ENCODE assay signal across 8 cellular contexts in the genomic region with DNA sequence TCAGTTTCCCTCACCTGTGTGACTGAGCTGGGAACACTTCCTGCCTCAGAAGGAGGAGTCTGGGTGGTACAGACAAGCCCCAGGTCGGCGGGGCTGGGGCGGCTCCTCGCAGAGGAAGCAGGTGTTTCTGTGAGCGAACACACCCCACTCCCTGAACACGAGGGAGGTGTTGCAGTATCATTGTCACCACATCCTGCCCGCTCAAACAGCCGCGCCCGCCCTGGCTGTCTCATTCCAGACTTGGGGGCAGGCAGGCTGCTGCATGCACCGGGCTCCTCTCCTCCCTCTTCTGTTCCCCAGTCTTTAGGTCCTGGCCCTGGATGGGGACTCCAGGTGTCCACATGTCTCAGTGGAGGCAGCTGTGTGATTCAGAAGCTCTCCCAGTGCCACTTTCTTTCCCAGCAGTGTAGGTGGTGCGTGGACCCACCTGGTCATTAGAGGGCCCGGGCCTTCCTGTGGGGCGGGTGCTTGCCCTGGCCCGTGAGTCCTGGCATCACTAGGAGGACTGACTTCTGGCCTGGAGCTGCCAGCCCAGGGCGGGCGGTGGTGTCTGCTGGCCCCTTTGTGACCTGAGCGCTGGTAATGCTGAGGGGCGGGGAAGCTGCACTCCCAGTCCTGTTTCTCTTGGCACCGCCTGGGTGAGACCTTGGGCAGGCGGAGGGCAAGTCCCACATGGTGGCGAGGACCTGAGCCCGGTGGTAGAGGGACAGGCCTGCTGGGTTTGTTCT. TPM values are rescaled to one million over a fixed set of nuclear protein-coding genes. Genes with fewer than 3 reads are reported as not detected.
DNase-seq lines count a peak whose midpoint lies in the region; ATAC-seq, FAIRE-seq and TF ChIP-seq lines count a peak whose summit lies in the region.

No MANE protein-coding gene starts in this region.

- H3K9me3 ChIP-seq in left lung, result no peaks in the 10 kb centered on the region

- peak overlapping the region; percentile 45 to 69 for H3K27ac ChIP-seq in left lung

- peak; percentile 91 for FAIRE-seq in GM12892 (lab: Jason Lieb, UNC)

- peak; percentile 53 for ATAC-seq in HG02588 (IDR thresholded peaks at IDR 0.05; ENCODE audit: unreplicated experiment)
- peak; percentile 53 for ATAC-seq in left lung
- ATAC-seq in GM21360 (IDR thresholded peaks at IDR 0.05; ENCODE audit: unreplicated experiment), result no peak

- no peaks in the 10 kb centered on the region for H3K27me3 ChIP-seq in left lung

- H3K4me3 ChIP-seq in left lung, result no peak overlapping the region

- peaks cover 0 to 47% of the 10 kb centered on the region in 2 donors for H3K4me1 ChIP-seq in left lung

- TF ChIP-seq CTCF in left lung (IDR thresholded peaks at IDR 0.05), result no peak

- peaks cover 0 to 27% of the 10 kb centered on the region in 2 donors for H3K36me3 ChIP-seq in left lung

- peak; percentile 69; the same call in 1 of the 2 replicates for TF ChIP-seq POLR2A in GM12892 (IDR thresholded peaks at IDR 0.05; ENCODE audit: low read depth, low read length)

- DNase-seq in GM12892 (ENCODE audit: insufficient read length) (peak; percentile 75), NCI-H2196 (lab: John Stamatoyannopoulos, UW; ENCODE audit: unreplicated experiment) (peak; percentile 63), left lung (peak in 1 of 2 donors; percentile 60), cortex of kidney (lab: John Stamatoyannopoulos, UW) (no peak)
- peak; percentile 72 to 77 for DNase-seq in activated T-helper 1 cell treated with anti-CD3 and anti-CD28 coated beads, Interleukin-2, amount 50 U/mL, for 16 hours (ENCODE audit: low read depth in 1 of 2, low spot score in 1 of 2)
- peak; percentile 63 to 84 for DNase-seq in stimulated activated CD8-positive, alpha-beta memory T cell treated with anti-CD3 and anti-CD28 coated beads, Interleukin-7, amount 100 ng/mL, for 48 hours (ENCODE audit: extremely low read depth in 1 of 2, low read depth in 1 of 2)

- intact Hi-C loops in left lung (cut with DNase I), result no loop called here

RNA-seq across cellular contexts. Expression of a gene that starts 18.3 kb away (rescaled TPM):
- polyA plus RNA-seq in GM12892 (2012; ENCODE audit: missing spikeins), result 1.1 TPM
- total RNA-seq in left lung, result 10 to 100 TPM; 32.6 to 49.4 TPM

RNA-seq across cellular contexts. Expression of a gene that starts 20.6 kb away (rescaled TPM):
- polyA plus RNA-seq in GM12892 (2012; ENCODE audit: missing spikeins), result 3.0 TPM
- total RNA-seq in left lung, result 10 to 100 TPM; 61.9 to 70.6 TPM

RNA-seq across cellular contexts. Expression of a gene that starts 20.8 kb away (rescaled TPM):
- 9.7 TPM for polyA plus RNA-seq in GM12892 (2012; ENCODE audit: missing spikeins)
- total RNA-seq in left lung, result 1 to 10 TPM; 6.2 to 7.4 TPM

RNA-seq across cellular contexts. Expression of a gene that starts 44.9 kb away (rescaled TPM):
- 5.0 TPM for polyA plus RNA-seq in GM12892 (2012; ENCODE audit: missing spikeins)
- 10 to 100 TPM; 14.9 to 19.4 TPM for total RNA-seq in left lung

RNA-seq across cellular contexts. Expression of a gene that starts 45.0 kb away (rescaled TPM):
- 44.5 TPM for polyA plus RNA-seq in GM12892 (2012; ENCODE audit: missing spikeins)
- 10 to 100 TPM; 42.6 to 60.9 TPM for total RNA-seq in left lung
